ENCODE assay signal across 17 cellular contexts in the genomic region with DNA sequence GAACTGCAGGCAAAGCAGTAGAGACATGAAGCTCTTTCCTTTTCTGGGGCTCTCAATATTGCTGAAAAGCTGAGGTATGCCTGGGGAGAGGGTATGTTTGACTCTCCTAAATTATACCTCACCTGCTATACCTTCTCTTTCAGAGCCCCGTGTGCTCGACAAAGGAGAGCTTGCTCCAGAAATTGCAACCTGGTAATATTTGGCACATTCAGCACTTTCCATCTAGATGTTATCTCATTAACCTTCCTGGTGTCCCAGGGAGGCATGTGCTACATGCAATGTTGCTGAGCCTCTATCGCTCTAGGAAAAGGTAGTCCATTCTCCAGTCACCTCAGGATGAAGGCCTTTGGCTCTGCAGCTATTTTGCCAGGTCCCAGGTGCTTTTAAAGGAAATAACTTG.
DNase-seq lines count a peak whose midpoint lies in the region; ATAC-seq, FAIRE-seq and TF ChIP-seq lines count a peak whose summit lies in the region.
"Had no signal": no experiment of that assay in that cellular context is flagged by ENCODE, and none has a peak within 500 bp of the region (broad histone marks: within the 10 kb centered on the region; RNA-seq: fewer than 3 reads in every experiment).

No MANE protein-coding gene starts in this region.

- dilution Hi-C loops in IMR-90 (cut with HindIII; ENCODE audit: low sequenced_read_pairs, unreplicated experiment): no loop called here

- H3K27ac ChIP-seq in A549: no peak overlapping the region
- no peak overlapping the region for H3K27ac ChIP-seq in IMR-90 (ENCODE audit: insufficient read depth, low read length)
- peak overlapping the region in 3 of 4 donors; percentile 1 to 87 (median 83) for H3K27ac ChIP-seq in body of pancreas
- H3K27ac ChIP-seq in stomach: peak overlapping the region in 4 of 5 donors; percentile 2 to 82 (median 38)

- no peaks in the 10 kb centered on the region for H3K79me1 ChIP-seq in IMR-90 (ENCODE audit: low read depth in 1 of 2, low read length in 2 of 2)

- TF ChIP-seq EP300 in A549 (IDR thresholded peaks at IDR 0.05): no peak
- TF ChIP-seq EP300 in stomach (IDR thresholded peaks at IDR 0.05): no peak

- H3K18ac ChIP-seq in IMR-90 (ENCODE audit: low read depth, low read length): no peak overlapping the region

- CTCF ChIA-PET in A549 (lab: Yijun Ruan, JAX) (no interaction called here), IMR-90 (lab: Yijun Ruan, JAX) (no interaction called here)

- no peak overlapping the region for H3K9ac ChIP-seq in IMR-90 (ENCODE audit: low read depth, low read length)

- in situ Hi-C loops in IMR-90 (cut with MboI; ENCODE audit: low sequenced_read_pairs): no loop called here

- no peak overlapping the region for H3K4ac ChIP-seq in IMR-90 (ENCODE audit: low read depth, low read length)

- no peak overlapping the region for H4K91ac ChIP-seq in IMR-90 (ENCODE audit: insufficient read depth, low read depth, low read length)

- H2BK120ac ChIP-seq in IMR-90 (ENCODE audit: low read depth, low read length): no peak overlapping the region

- H3K27ac Mint-ChIP-seq in natural killer cell treated with Interleukin-12 subunit alpha and Interleukin-12 subunit beta and Interleukin-15 and Interleukin-18, amount 100 ng/mL, for 72 hours: no peak overlapping the region
- H3K27ac Mint-ChIP-seq: CD4-positive, alpha-beta T cell; H9 had no signal

- H3K4me3 Mint-ChIP-seq in natural killer cell treated with Interleukin-12 subunit alpha and Interleukin-12 subunit beta and Interleukin-15 and Interleukin-18, amount 100 ng/mL, for 72 hours: no peak overlapping the region
- H3K4me3 Mint-ChIP-seq: CD4-positive, alpha-beta T cell; H9 had no signal

- ATAC-seq in A549 (no peak), IMR-90 (ENCODE audit: low read depth) (no peak), body of pancreas (no peak)
- no peak for ATAC-seq in natural killer cell treated with Interleukin-12 subunit alpha and Interleukin-12 subunit beta and Interleukin-15 and Interleukin-18, amount 100 ng/mL, for 72 hours

- H3K4me3 ChIP-seq in A549 (no peak overlapping the region), IMR-90 (ENCODE audit: insufficient read depth, low read depth, low read length) (no peak overlapping the region), body of pancreas (no peak overlapping the region), stomach (no peak overlapping the region)

- H4K5ac ChIP-seq in IMR-90 (ENCODE audit: low read depth, low read length): no peak overlapping the region

- H2BK20ac ChIP-seq in IMR-90 (ENCODE audit: low read depth, low read length): no peak overlapping the region

- no peak overlapping the region for H2BK15ac ChIP-seq in IMR-90 (ENCODE audit: low read depth, low read length)

- intact Hi-C loops in IMR-90 (cut with micrococcal nuclease) (no loop called here), body of pancreas (cut with DNase I) (no loop called here), stomach (cut with DNase I; ENCODE audit: low total_unique reads) (no loop called here)

- H3K36me3 ChIP-seq in IMR-90 (ENCODE audit: control insufficient read depth, insufficient read depth, low read length) (no peaks in the 10 kb centered on the region), body of pancreas (replicated peaks in 1 of 2; ENCODE audit: insufficient read depth in 1 of 2, low read depth in 2 of 2) (no peaks in the 10 kb centered on the region), stomach (no peaks in the 10 kb centered on the region)
- H3K36me3 ChIP-seq: BE2C had no signal

- H3K9me1 ChIP-seq in IMR-90 (ENCODE audit: insufficient read depth, low read length): no peaks in the 10 kb centered on the region

- TF ChIP-seq POLR2A in A549 (IDR thresholded peaks at IDR 0.05; ENCODE audit: low read length) (no peak), IMR-90 (IDR thresholded peaks at IDR 0.05; ENCODE audit: low read depth, low read length) (no peak), body of pancreas (IDR thresholded peaks at IDR 0.05) (no peak), stomach (IDR thresholded peaks at IDR 0.05) (no peak)

- POLR2A ChIA-PET in A549 (lab: Yijun Ruan, JAX): no interaction called here
- POLR2A ChIA-PET in IMR-90 (lab: Charles Lee; ENCODE audit: unreplicated experiment): no interaction called here

- no peak overlapping the region for H3K23ac ChIP-seq in IMR-90 (ENCODE audit: low read depth, low read length)

- no peak overlapping the region for H2AK5ac ChIP-seq in IMR-90 (ENCODE audit: low read depth, low read length)

- no peak overlapping the region for H3K56ac ChIP-seq in IMR-90 (ENCODE audit: extremely low read depth, insufficient read depth, low read length)

- DNase-seq in A549 (ENCODE audit: low read depth in 1 of 2, low spot score in 1 of 2) (no peak), IMR-90 (no peak), body of pancreas (no peak), stomach (no peak), T-helper 2 cell (no peak)
- no peak for DNase-seq in natural killer cell treated with Interleukin-12 subunit alpha and Interleukin-12 subunit beta and Interleukin-15 and Interleukin-18, amount 100 ng/mL, for 72 hours (ENCODE audit: low spot score)
- DNase-seq: ACHN; BE2C; C1 segment of cervical spinal cord; Caco-2; CD4-positive, alpha-beta T cell; H9 had no signal

- WGBS in A549 (ENCODE audit: missing lambda C conversion rate): 67% methylated on average over 3 of the region's 3 CpGs
- no CpG with 5 or more reads among the region's 3 CpGs for WGBS in IMR-90 (ENCODE audit: extremely low coverage in 2 of 2, insufficient read length in 1 of 2), 2 experiments
- WGBS in body of pancreas, 2 donors: 3 to 17% methylated on average over 3 of the region's 3 CpGs
- 27 to 60% (median 39%) methylated on average over 3 of the region's 3 CpGs for WGBS in stomach, 5 donors

- H3K27me3 Mint-ChIP-seq in natural killer cell treated with Interleukin-12 subunit alpha and Interleukin-12 subunit beta and Interleukin-15 and Interleukin-18, amount 100 ng/mL, for 72 hours: peaks cover 11 to 31% of the 10 kb centered on the region in 2 donors

- H3K14ac ChIP-seq in IMR-90 (replicated peaks; ENCODE audit: low read depth, low read length): no peak overlapping the region

- H2BK5ac ChIP-seq in IMR-90 (ENCODE audit: low read depth, low read length, poor library complexity, severe bottlenecking): no peak overlapping the region

- no peak for TF ChIP-seq RAD21 in A549 (conservative IDR thresholded peaks at IDR 0.05 in 1 of 2, IDR thresholded peaks at IDR 0.05 in 1 of 2)
- TF ChIP-seq RAD21 in IMR-90 (IDR thresholded peaks at IDR 0.05; ENCODE audit: low read length): no peak

- H3K9me3 ChIP-seq in A549 (peaks cover 4% of the 10 kb centered on the region; the same call in 1 of the 3 replicates), IMR-90 (ENCODE audit: control insufficient read depth, insufficient read depth, low read length) (no peaks in the 10 kb centered on the region), body of pancreas (no peaks in the 10 kb centered on the region), stomach (no peaks in the 10 kb centered on the region)
- H3K9me3 ChIP-seq: BE2C, Caco-2 had no signal

- H3K4me1 ChIP-seq in A549 (peaks cover 13% of the 10 kb centered on the region; the same call in 2 of the 3 replicates), IMR-90 (ENCODE audit: control insufficient read depth, insufficient read depth, low read length) (no peaks in the 10 kb centered on the region), body of pancreas (peaks cover 58% of the 10 kb centered on the region), stomach (peaks cover 19 to 31% (median 26%) of the 10 kb centered on the region in 4 donors)

- no peaks in the 10 kb centered on the region for H4K20me1 ChIP-seq in IMR-90 (ENCODE audit: insufficient read depth, low read length)

- H3K27me3 ChIP-seq in IMR-90 (ENCODE audit: control insufficient read depth, insufficient read depth, low read length): no peaks in the 10 kb centered on the region; the same call in 1 of the 2 replicates
- H3K27me3 ChIP-seq in body of pancreas: no peaks in the 10 kb centered on the region
- H3K27me3 ChIP-seq in stomach: no peaks in the 10 kb centered on the region
- H3K27me3 ChIP-seq: BE2C had no signal

- H2AK9ac ChIP-seq in IMR-90 (replicated peaks; ENCODE audit: low read depth, low read length, poor library complexity): no peak overlapping the region

- no peak overlapping the region for H2AFZ ChIP-seq in IMR-90 (replicated peaks; ENCODE audit: low read length, poor library complexity)

- H3K36me3 Mint-ChIP-seq in natural killer cell treated with Interleukin-12 subunit alpha and Interleukin-12 subunit beta and Interleukin-15 and Interleukin-18, amount 100 ng/mL, for 72 hours: no peaks in the 10 kb centered on the region

- H3K4me2 ChIP-seq in A549 (no peak overlapping the region), IMR-90 (ENCODE audit: low read depth, low read length) (no peak overlapping the region)

- H3K9me3 Mint-ChIP-seq in natural killer cell treated with Interleukin-12 subunit alpha and Interleukin-12 subunit beta and Interleukin-15 and Interleukin-18, amount 100 ng/mL, for 72 hours: no peaks in the 10 kb centered on the region

- no peaks in the 10 kb centered on the region for H3K4me1 Mint-ChIP-seq in natural killer cell treated with Interleukin-12 subunit alpha and Interleukin-12 subunit beta and Interleukin-15 and Interleukin-18, amount 100 ng/mL, for 72 hours (ENCODE audit: low read depth in 2 of 2)
- H3K4me1 Mint-ChIP-seq: H9 had no signal

- FAIRE-seq in A549 (lab: Jason Lieb, UNC): no peak
- FAIRE-seq: D721Med, G401.6, GM12891, GM19239, H1 had no signal

- no TSS peak for BruUV-seq in IMR-90 (replicated peaks; lab: Mats Ljungman, UMichigan)

- no peak for TF ChIP-seq CTCF in A549 (IDR thresholded peaks at IDR 0.05)
- TF ChIP-seq CTCF in IMR-90 (conservative IDR thresholded peaks at IDR 0.05; ENCODE audit: low read depth, low read length): no peak
- TF ChIP-seq CTCF in body of pancreas (IDR thresholded peaks at IDR 0.05): no peak
- no peak for TF ChIP-seq CTCF in stomach (IDR thresholded peaks at IDR 0.05)

- no peak overlapping the region for H4K8ac ChIP-seq in IMR-90 (ENCODE audit: low read depth in 2 of 2, low read length in 2 of 2)

TF ChIP-seq in A549, 52 proteins besides CTCF, POLR2A, EP300 and RAD21:
- TF ChIP-seq KDM1A (IDR thresholded peaks at IDR 0.05; ENCODE audit: low read depth) (no peak), MAFK (IDR thresholded peaks at IDR 0.05; ENCODE audit: partially characterized antibody) (peak; percentile 77)

TF ChIP-seq in IMR-90, 13 proteins besides CTCF, POLR2A, EP300 and RAD21:
- no peak for TF ChIP-seq RFX5 (IDR thresholded peaks at IDR 0.05; ENCODE audit: low read depth, low read length)
- no peak for TF ChIP-seq FOS (IDR thresholded peaks at IDR 0.05; ENCODE audit: low read depth, low read length)
- TF ChIP-seq MAFK (IDR thresholded peaks at IDR 0.05; ENCODE audit: low read depth, low read length): peak; percentile 33; the same call in 1 of the 2 replicates
- no peak for TF ChIP-seq SMC3 (IDR thresholded peaks at IDR 0.05; ENCODE audit: low read depth, low read length)

Comparison
In these comparisons a context has a peak if more than half of its experiments do, and no peak if none do; other contexts are left out.
1. H3K27ac ChIP-seq: peak in body of pancreas (3 of 4) and stomach (4 of 5); none in A549 (0 of 2) and IMR-90 (single experiment).